ENCODE assay signal across 31 cellular contexts in the genomic region with DNA sequence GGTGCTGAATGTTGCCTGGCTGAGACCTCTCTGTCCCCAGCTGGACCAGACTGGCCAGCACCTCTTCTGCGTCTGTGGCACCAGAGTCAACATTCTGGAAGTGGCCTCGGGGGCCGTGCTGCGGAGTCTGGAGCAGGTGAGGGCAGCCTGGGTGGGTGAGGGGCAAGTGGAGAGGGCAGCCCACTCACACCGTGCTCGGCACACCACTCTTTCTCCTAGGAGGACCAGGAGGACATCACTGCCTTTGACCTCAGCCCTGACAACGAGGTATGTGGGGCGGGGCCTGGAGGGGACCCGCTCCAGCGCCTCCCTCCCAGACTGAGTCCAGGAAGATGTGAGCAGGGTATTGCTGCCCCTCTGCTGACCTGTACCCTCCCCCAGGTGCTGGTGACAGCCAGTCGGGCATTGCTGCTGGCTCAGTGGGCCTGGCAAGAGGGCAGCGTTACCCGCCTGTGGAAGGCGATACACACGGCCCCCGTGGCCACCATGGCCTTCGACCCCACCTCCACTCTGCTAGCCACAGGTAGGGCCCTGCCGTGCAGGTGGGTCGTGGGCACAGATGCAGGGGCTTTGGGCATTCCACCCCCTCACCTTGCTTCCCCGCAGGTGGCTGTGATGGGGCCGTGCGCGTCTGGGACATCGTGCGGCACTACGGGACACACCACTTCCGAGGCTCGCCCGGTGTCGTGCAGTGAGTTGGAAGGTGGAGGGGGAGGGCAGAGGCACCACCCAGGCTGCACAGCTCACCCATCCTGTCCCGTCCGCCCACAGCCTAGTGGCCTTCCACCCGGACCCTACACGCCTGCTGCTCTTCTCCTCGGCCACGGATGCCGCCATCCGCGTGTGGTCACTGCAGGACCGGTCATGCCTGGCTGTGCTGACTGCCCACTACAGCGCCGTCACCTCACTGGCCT. TPM values are rescaled to one million over a fixed set of nuclear protein-coding genes. Genes with fewer than 3 reads are reported as not detected.
A peak's percentile ranks its signal among the peaks of the same experiment; 100 is the strongest.
DNase-seq lines count a peak whose midpoint lies in the region; ATAC-seq, FAIRE-seq and TF ChIP-seq lines count a peak whose summit lies in the region.
"Had no signal": no experiment of that assay in that cellular context is flagged by ENCODE, and none has a peak within 500 bp of the region (broad histone marks: within the 10 kb centered on the region; RNA-seq: fewer than 3 reads in every experiment).

No MANE protein-coding gene starts in this region.

- no peak for ATAC-seq in activated CD8-positive, alpha-beta memory T cell treated with anti-CD3 and anti-CD28 coated beads, Interleukin-2, amount 10 ng/mL, durations not matched to agents 7 days and 5 days
- ATAC-seq: left lung; naive thymus-derived CD4-positive, alpha-beta T cell had no signal

- no peak overlapping the region for H3K4ac ChIP-seq in H9 (ENCODE audit: low read depth, low read length)
- H3K4ac ChIP-seq in H1 (replicated peaks; ENCODE audit: insufficient read length, low read depth, low read length): no peak overlapping the region

- no peak overlapping the region for H2BK20ac ChIP-seq in H9 (ENCODE audit: low read depth, low read length, poor library complexity, severe bottlenecking)
- no peak overlapping the region for H2BK20ac ChIP-seq in H1 (ENCODE audit: low read length)

- TF ChIP-seq RAD21 in H1 (IDR thresholded peaks at IDR 0.05 in 1 of 2, conservative IDR thresholded peaks at IDR 0.05 in 1 of 2; ENCODE audit: low read depth in 2 of 2, low read length in 2 of 2): no peak

- no peak overlapping the region for H4K91ac ChIP-seq in H9 (ENCODE audit: insufficient read length, low read depth, low read length)
- H4K91ac ChIP-seq in H1 (replicated peaks; ENCODE audit: insufficient read length, low read length): no peak overlapping the region

- H3K36me3 ChIP-seq in H1 (ENCODE audit: control insufficient read depth in 2 of 4, insufficient read depth in 4 of 4, low read length in 3 of 4) (peaks cover 11 to 33% (median 22%) of the 10 kb centered on the region in 4 experiments; a peak in 7 of 8 replicates), neural progenitor cell (no peaks in the 10 kb centered on the region), A673 (ENCODE audit: insufficient read depth, low read length, poor library complexity, severe bottlenecking) (peaks cover 28% of the 10 kb centered on the region)

- POLR2A ChIA-PET in H1 (lab: Charles Lee; ENCODE audit: partially characterized antibody): interaction anchor here (1.1 to 28.2 kb wide), 5 partner anchors 8 to 32 kb away, joined by 3 to 736 read pairs (median 5); a partner anchor contains a TSS
- POLR2A ChIA-PET in A673 (lab: Charles Lee; ENCODE audit: low non-redundant PET): no interaction called here

- no peak overlapping the region for H3K9ac ChIP-seq in H9 (ENCODE audit: extremely low read depth, insufficient read length, low read length)
- no peak overlapping the region for H3K9ac ChIP-seq in H1 (replicated peaks in 1 of 4; ENCODE audit: extremely low read depth in 1 of 4, low read depth in 3 of 4, low read length in 3 of 4)
- no peak overlapping the region for H3K9ac ChIP-seq in neural progenitor cell
- H3K9ac ChIP-seq: KMS-11, parathyroid adenoma had no signal

- no peak for TF ChIP-seq EP300 in H1 (IDR thresholded peaks at IDR 0.05; ENCODE audit: borderline replicate concordance in 1 of 2, low read depth in 2 of 2, low read length in 2 of 2)

- H3K4me3 ChIP-seq in H1 (ENCODE audit: extremely low read depth in 1 of 4, insufficient read depth in 2 of 4, low read depth in 3 of 4, low read length in 4 of 4) (no peak overlapping the region), neural progenitor cell (no peak overlapping the region), A673 (ENCODE audit: low read depth, low read length, poor library complexity, severe bottlenecking) (no peak overlapping the region)
- H3K4me3 ChIP-seq: ascending aorta, left lung, right atrium auricular region, SK-N-MC, spleen, transverse colon had no signal

- no peak overlapping the region for H2BK5ac ChIP-seq in H9 (ENCODE audit: insufficient read length, low read length)
- no peak overlapping the region for H2BK5ac ChIP-seq in H1 (ENCODE audit: low read depth, low read length)

- H3K56ac ChIP-seq in H9 (ENCODE audit: insufficient read length, low read depth, low read length): no peak overlapping the region
- no peak overlapping the region for H3K56ac ChIP-seq in H1 (replicated peaks; ENCODE audit: insufficient read length, low read depth, low read length)

- H4K20me1 ChIP-seq in H9 (ENCODE audit: control insufficient read depth, insufficient read depth, insufficient read length): no peaks in the 10 kb centered on the region
- H4K20me1 ChIP-seq in H1 (replicated peaks in 1 of 2; ENCODE audit: control insufficient read depth in 1 of 2, insufficient read depth in 2 of 2, low read length in 2 of 2): peaks cover 2 to 24% of the 10 kb centered on the region in 2 experiments
- H4K20me1 ChIP-seq in neural progenitor cell (ENCODE audit: low read depth): peaks cover 35% of the 10 kb centered on the region

- H4K8ac ChIP-seq in H9 (replicated peaks; ENCODE audit: insufficient read length, low read depth, low read length) (no peak overlapping the region), H1 (ENCODE audit: extremely low read depth, insufficient read depth, low read length) (peak overlapping the region; percentile 35; the same call in 1 of the 2 replicates)

- no peak for TF ChIP-seq CTCF in H9 (conservative IDR thresholded peaks at IDR 0.05)
- no peak for TF ChIP-seq CTCF in H1 (IDR thresholded peaks at IDR 0.05; ENCODE audit: control extremely low read depth in 1 of 3, insufficient read depth in 1 of 3, low read depth in 1 of 3, low read length in 3 of 3)
- no peak for TF ChIP-seq CTCF in neural progenitor cell (IDR thresholded peaks at IDR 0.05)
- no peak for TF ChIP-seq CTCF in A673 (conservative IDR thresholded peaks at IDR 0.05; ENCODE audit: low read depth, low read length)

- TF ChIP-seq POLR2A in H1 (IDR thresholded peaks at IDR 0.05; ENCODE audit: control extremely low read depth in 1 of 2, low read depth in 2 of 2, low read length in 2 of 2): no peak

- H3K14ac ChIP-seq in H9 (ENCODE audit: insufficient read depth, low read length) (no peak overlapping the region; the same call in 1 of the 2 replicates), H1 (ENCODE audit: insufficient read length) (no peak overlapping the region)

- H3K27me3 ChIP-seq in H9 (ENCODE audit: insufficient read depth, low read length) (no peaks in the 10 kb centered on the region), H1 (replicated peaks in 1 of 4; ENCODE audit: control insufficient read depth in 3 of 4, extremely low read depth in 1 of 4, insufficient read depth in 3 of 4, low read length in 3 of 4) (peaks cover 0 to 2% (median 1%) of the 10 kb centered on the region in 4 experiments; a peak in 5 of 7 replicates), neural progenitor cell (peaks cover 17% of the 10 kb centered on the region), A673 (replicated peaks; ENCODE audit: insufficient read depth, low read depth, low read length, poor library complexity) (no peaks in the 10 kb centered on the region)
- H3K27me3 ChIP-seq: ascending aorta had no signal

- peaks cover 25% of the 10 kb centered on the region for H3K4me1 Mint-ChIP-seq in activated CD8-positive, alpha-beta memory T cell treated with anti-CD3 and anti-CD28 coated beads, Interleukin-2, amount 10 ng/mL, durations not matched to agents 7 days and 5 days
- peaks cover 8 to 14% of the 10 kb centered on the region in 2 experiments for H3K4me1 Mint-ChIP-seq in H9
- H3K4me1 Mint-ChIP-seq in neural progenitor cell: peaks cover 18% of the 10 kb centered on the region

- H3T11ph ChIP-seq in H9 (ENCODE audit: low read length): no peak overlapping the region

- H3K9me3 Mint-ChIP-seq in activated CD8-positive, alpha-beta memory T cell treated with anti-CD3 and anti-CD28 coated beads, Interleukin-2, amount 10 ng/mL, durations not matched to agents 7 days and 5 days (ENCODE audit: low read depth): no peaks in the 10 kb centered on the region
- H3K9me3 Mint-ChIP-seq in H9 (no peaks in the 10 kb centered on the region; a peak in 1 of 5 replicates), neural progenitor cell (no peaks in the 10 kb centered on the region)
- H3K9me3 Mint-ChIP-seq: HFFc6; T-helper 1 cell treated with Interleukin-12 subunit alpha and Interleukin-12 subunit beta and Interleukin-4 antibody, amounts not matched to agents 30 μg/mL and 1 μg/mL, for 36 hours had no signal

- H3K4me1 ChIP-seq in H9 (ENCODE audit: insufficient read depth, low read length): no peaks in the 10 kb centered on the region
- H3K4me1 ChIP-seq in H1 (replicated peaks in 1 of 4; ENCODE audit: control insufficient read depth in 3 of 4, insufficient read depth in 4 of 4, low read length in 3 of 4): peaks cover 0 to 12% (median 8%) of the 10 kb centered on the region in 4 experiments; a peak in 5 of 7 replicates
- H3K4me1 ChIP-seq in neural progenitor cell: peaks cover 11% of the 10 kb centered on the region
- H3K4me1 ChIP-seq in A673 (ENCODE audit: insufficient read depth, low read length, poor library complexity, severe bottlenecking): peaks cover 5% of the 10 kb centered on the region

- CTCF ChIA-PET in activated CD8-positive, alpha-beta memory T cell treated with anti-CD3 and anti-CD28 coated beads, Interleukin-2, amount 10 ng/mL, durations not matched to agents 7 days and 5 days (lab: Charles Lee): no interaction called here
- CTCF ChIA-PET in H1 (lab: Charles Lee; ENCODE audit: partially characterized antibody) (interaction anchor here (1.3 kb wide), 1 partner anchor 30 kb away, joined by 3 read pairs; no protein-coding TSS in a partner anchor), A673 (lab: Charles Lee) (no interaction called here)

- DNase-seq in activated CD8-positive, alpha-beta memory T cell treated with anti-CD3 and anti-CD28 coated beads, Interleukin-2, amount 50 U/mL, for 4 hours: peak; percentile 13
- no peak for DNase-seq in activated CD8-positive, alpha-beta memory T cell treated with anti-CD3 and anti-CD28 coated beads, Interleukin-2, amount 10 ng/mL, durations not matched to agents 7 days and 5 days
- DNase-seq in H9 (no peak), H1 (ENCODE audit: low read depth in 1 of 2, low spot score in 2 of 2) (no peak), neural progenitor cell (ENCODE audit: low spot score) (no peak), A673 (ENCODE audit: low spot score) (no peak), NCI-H69 (lab: John Stamatoyannopoulos, UW) (no peak), dedifferentiated amniotic fluid mesenchymal stem cell (ENCODE audit: extremely low spot score) (no peak)
- DNase-seq: activated CD4-positive, CD25-positive, alpha-beta regulatory T cell treated with anti-CD3 and anti-CD28 coated beads, Interleukin-2, amount 50 U/mL, for 72 hours; DMS53; HFFc6; hypothalamus; immature natural killer cell; naive thymus-derived CD4-positive, alpha-beta T cell; NCI-H1417 treated with DMSO at 0.1 percent for 48 hours; NCI-H2107; NCI-H446; spleen; transverse colon had no signal

- no CpG with 5 or more reads among the region's 42 CpGs for WGBS in H9 (ENCODE audit: extremely low coverage, insufficient read length, low lambda C conversion rate)
- WGBS in H1 (ENCODE audit: extremely low coverage in 1 of 2, insufficient coverage in 1 of 2, insufficient read length in 1 of 2, insufficient replicate concordance in 2 of 2, low coverage in 1 of 2, low lambda C conversion rate in 2 of 2, missing lambda C conversion rate in 1 of 2), 2 experiments: 92% methylated on average over 34 of the region's 42 CpGs; no CpG with 5 or more reads in 1 of the 2 experiments

- H3K9me3 ChIP-seq in H9 (ENCODE audit: control insufficient read depth, low read depth, low read length) (no peaks in the 10 kb centered on the region), H1 (ENCODE audit: insufficient read depth in 2 of 2, low read depth in 1 of 2, low read length in 1 of 2) (no peaks in the 10 kb centered on the region), neural progenitor cell (ENCODE audit: low read depth) (no peaks in the 10 kb centered on the region), A673 (ENCODE audit: low read depth, low read length, poor library complexity, severe bottlenecking) (no peaks in the 10 kb centered on the region)
- H3K9me3 ChIP-seq: ascending aorta, left lung, right atrium auricular region, spleen, transverse colon had no signal

- no peak overlapping the region for H2BK12ac ChIP-seq in H9 (ENCODE audit: insufficient read length, low read depth, low read length)
- H2BK12ac ChIP-seq in H1 (ENCODE audit: low read depth, low read length): no peak overlapping the region

- intact Hi-C loops in A673 (cut with micrococcal nuclease; ENCODE audit: unreplicated experiment): no loop called here

- FAIRE-seq in H1 (lab: Jason Lieb, UNC): no peak
- FAIRE-seq: A204.1, endothelial cell of umbilical vein had no signal

- H3K27ac ChIP-seq in H9 (ENCODE audit: insufficient read length, low read depth, low read length) (no peak overlapping the region), H1 (ENCODE audit: low read depth, low read length) (no peak overlapping the region), neural progenitor cell (no peak overlapping the region), A673 (ENCODE audit: low read depth, low read length, poor library complexity, severe bottlenecking) (no peak overlapping the region)
- H3K27ac ChIP-seq: ascending aorta, KMS-11, left lung, parathyroid adenoma, right atrium auricular region, SK-N-MC, spleen, transverse colon had no signal

- H3K27me3 Mint-ChIP-seq in activated CD8-positive, alpha-beta memory T cell treated with anti-CD3 and anti-CD28 coated beads, Interleukin-2, amount 10 ng/mL, durations not matched to agents 7 days and 5 days: peaks cover under 1% of the 10 kb centered on the region
- H3K27me3 Mint-ChIP-seq in H9 (ENCODE audit: low read depth) (peaks cover under 1% of the 10 kb centered on the region; the same call in 1 of the 2 replicates), neural progenitor cell (ENCODE audit: insufficient read depth, low read depth) (peaks cover 4% of the 10 kb centered on the region)
- H3K27me3 Mint-ChIP-seq: activated naive CD8-positive, alpha-beta T cell had no signal

- H3F3A ChIP-seq in neural progenitor cell (ENCODE audit: low read depth): peaks cover 5% of the 10 kb centered on the region

- H4K5ac ChIP-seq in H9 (ENCODE audit: insufficient read length, low read depth, low read length) (no peak overlapping the region), H1 (ENCODE audit: insufficient read length, low read depth, low read length) (no peak overlapping the region)

- H3K23ac ChIP-seq in H9 (ENCODE audit: insufficient read length, low read depth, low read length): no peak overlapping the region
- H3K23ac ChIP-seq in H1 (ENCODE audit: insufficient read length): no peak overlapping the region

- H3K79me2 ChIP-seq in H9 (ENCODE audit: insufficient read depth, low read length): peaks cover 6% of the 10 kb centered on the region; the same call in 1 of the 2 replicates
- peaks cover 3 to 16% of the 10 kb centered on the region in 2 experiments; a peak in 2 of 4 replicates for H3K79me2 ChIP-seq in H1 (ENCODE audit: control insufficient read depth in 1 of 2, insufficient read depth in 2 of 2, low read length in 2 of 2)
- H3K79me2 ChIP-seq in neural progenitor cell (ENCODE audit: low read depth): peaks cover 25% of the 10 kb centered on the region

- H3K27ac Mint-ChIP-seq in activated CD8-positive, alpha-beta memory T cell treated with anti-CD3 and anti-CD28 coated beads, Interleukin-2, amount 10 ng/mL, durations not matched to agents 7 days and 5 days: no peak overlapping the region
- H3K27ac Mint-ChIP-seq in H9: no peak overlapping the region; a peak in 1 of 7 replicates
- no peak overlapping the region for H3K27ac Mint-ChIP-seq in neural progenitor cell
- H3K27ac Mint-ChIP-seq: activated naive CD8-positive, alpha-beta T cell; HFFc6; immature natural killer cell; naive thymus-derived CD4-positive, alpha-beta T cell; T-helper 1 cell treated with Interleukin-12 subunit alpha and Interleukin-12 subunit beta and Interleukin-4 antibody, amounts not matched to agents 30 μg/mL and 1 μg/mL, for 36 hours had no signal

- H3K18ac ChIP-seq in H9 (ENCODE audit: insufficient read length, low read depth, low read length) (no peak overlapping the region), H1 (ENCODE audit: extremely low read depth, low read length) (no peak overlapping the region)

- H3K4me3 Mint-ChIP-seq in activated CD8-positive, alpha-beta memory T cell treated with anti-CD3 and anti-CD28 coated beads, Interleukin-2, amount 10 ng/mL, durations not matched to agents 7 days and 5 days: no peak overlapping the region
- H3K4me3 Mint-ChIP-seq in H9 (peak overlapping the region; percentile 22 to 53; a peak in 3 of 5 replicates), neural progenitor cell (peak overlapping the region; percentile 41)
- H3K4me3 Mint-ChIP-seq: T-helper 1 cell treated with Interleukin-12 subunit alpha and Interleukin-12 subunit beta and Interleukin-4 antibody, amounts not matched to agents 30 μg/mL and 1 μg/mL, for 36 hours had no signal

- H2AFZ ChIP-seq in H9 (ENCODE audit: low read length) (no peak overlapping the region), H1 (ENCODE audit: low read length) (no peak overlapping the region), neural progenitor cell (replicated peaks) (no peak overlapping the region)
- H2AFZ ChIP-seq: parathyroid adenoma had no signal

- H3K23me2 ChIP-seq in H9 (ENCODE audit: insufficient read length, low read depth, low read length, poor library complexity, severe bottlenecking) (peaks cover 9% of the 10 kb centered on the region), H1 (ENCODE audit: low read depth, low read length) (peaks cover 12% of the 10 kb centered on the region)

- H2BK120ac ChIP-seq in H9 (ENCODE audit: low read depth, low read length, poor library complexity, severe bottlenecking) (no peak overlapping the region), H1 (replicated peaks; ENCODE audit: low read depth, low read length) (no peak overlapping the region)

- H2AK5ac ChIP-seq in H9 (ENCODE audit: insufficient read length, low read length) (no peak overlapping the region), H1 (ENCODE audit: low read depth, low read length) (no peak overlapping the region)

- H3K4me2 ChIP-seq in H9 (ENCODE audit: insufficient read depth, insufficient read length, low read length): no peak overlapping the region
- H3K4me2 ChIP-seq in H1 (ENCODE audit: insufficient read depth in 1 of 2, low read depth in 2 of 2, low read length in 2 of 2): no peak overlapping the region
- H3K4me2 ChIP-seq in neural progenitor cell: no peak overlapping the region

- peaks cover 5% of the 10 kb centered on the region for H3K36me3 Mint-ChIP-seq in activated CD8-positive, alpha-beta memory T cell treated with anti-CD3 and anti-CD28 coated beads, Interleukin-2, amount 10 ng/mL, durations not matched to agents 7 days and 5 days
- H3K36me3 Mint-ChIP-seq in H9 (ENCODE audit: insufficient read depth in 1 of 3, low read depth in 3 of 3) (peaks cover 10 to 27% (median 25%) of the 10 kb centered on the region in 3 experiments), neural progenitor cell (peaks cover 3% of the 10 kb centered on the region)

- BruUV-seq in A673 (replicated peaks; lab: Mats Ljungman, UMichigan): no TSS peak

- peaks cover 5% of the 10 kb centered on the region for H3K79me1 ChIP-seq in H9 (ENCODE audit: insufficient read depth, low read depth, low read length, poor library complexity, severe bottlenecking)
- H3K79me1 ChIP-seq in H1 (ENCODE audit: low read depth, low read length): peaks cover 12% of the 10 kb centered on the region; the same call in 1 of the 2 replicates

- H2BK15ac ChIP-seq in H9 (ENCODE audit: low read depth, low read length): no peak overlapping the region
- H2BK15ac ChIP-seq in H1 (ENCODE audit: low read length): no peak overlapping the region

RNA-seq across cellular contexts. Expression of a gene that starts 2.6 kb away (rescaled TPM):
- 10 to 100 TPM; 41.9 to 42.3 TPM for total RNA-seq in activated CD8-positive, alpha-beta memory T cell treated with anti-CD3 and anti-CD28 coated beads, Interleukin-2, amount 10 ng/mL, durations not matched to agents 7 days and 5 days
- total RNA-seq in H9 (2021): 53.3 and 54.0 TPM in 2 replicates
- total RNA-seq in H1 (2021; fragmentation: NEBNext Ultra II Directional; extraction: Animal tissue kit (Norgen Biotek cat#: 25700)): 65.8 and 66.8 TPM in 2 replicates
- polyA plus RNA-seq in H1 (2011; rRNA removed): 137 and 159 TPM in 2 replicates
- polyA plus RNA-seq in H1 (2011; cell fraction: cytosol; rRNA removed): 103 TPM
- polyA plus RNA-seq in H1 (2011; cell fraction: nucleus; rRNA removed): 173 TPM
- polyA plus RNA-seq in H1 (2012, experiment 1 of 2): 37.5 to 87.9 TPM (median 82.0 TPM) in 4 replicates
- polyA plus RNA-seq in H1 (2012, experiment 2 of 2): 92.8 TPM
- polyA plus RNA-seq in H1 (2013, experiment 1 of 2): 36.0 TPM
- 28.1 TPM for polyA plus RNA-seq in H1 (2013, experiment 2 of 2)
- polyA minus RNA-seq in H1 (2011; rRNA and poly(A)+ RNA removed): 59.1 and 71.8 TPM in 2 replicates
- polyA minus RNA-seq in H1 (2011; cell fraction: cytosol; rRNA and poly(A)+ RNA removed): 62.5 TPM
- 75.9 TPM for polyA minus RNA-seq in H1 (2011; cell fraction: nucleus; rRNA and poly(A)+ RNA removed)
- 30.7 and 47.6 TPM in 2 replicates for total RNA-seq in neural progenitor cell (ENCODE audit: low replicate concordance)
- 58.4 and 64.1 TPM in 2 replicates for total RNA-seq in A673 (2021)

RNA-seq across cellular contexts. Expression of a gene that starts 6.9 kb away (rescaled TPM):
- total RNA-seq in activated CD8-positive, alpha-beta memory T cell treated with anti-CD3 and anti-CD28 coated beads, Interleukin-2, amount 10 ng/mL, durations not matched to agents 7 days and 5 days: under 1 TPM in 1 of 2 experiments, not detected in 1; 0.26 TPM
- total RNA-seq in H9 (2021) (1.3 and 1.7 TPM in 2 replicates), neural progenitor cell (ENCODE audit: low replicate concordance) (not detected in 2 replicates), A673 (2021) (0.90 and 1.2 TPM in 2 replicates)
- total RNA-seq in H1 (2021; fragmentation: NEBNext Ultra II Directional; extraction: Animal tissue kit (Norgen Biotek cat#: 25700)): 2.5 and 3.3 TPM in 2 replicates
- 1.3 and 2.6 TPM in 2 replicates for polyA plus RNA-seq in H1 (2011; rRNA removed)
- polyA plus RNA-seq in H1 (2011; cell fraction: cytosol; rRNA removed): 1.7 TPM
- polyA plus RNA-seq in H1 (2011; cell fraction: nucleus; rRNA removed): 2.3 TPM
- 0.33 to 1.1 TPM (median 0.74 TPM) in 4 replicates for polyA plus RNA-seq in H1 (2012, experiment 1 of 2)
- polyA plus RNA-seq in H1 (2012, experiment 2 of 2): 0.58 TPM
- polyA plus RNA-seq in H1 (2013, experiment 1 of 2): 1.1 TPM
- polyA plus RNA-seq in H1 (2013, experiment 2 of 2): 1.0 TPM
- polyA minus RNA-seq in H1 (2011; rRNA and poly(A)+ RNA removed): not detected in 2 replicates
- not detected for polyA minus RNA-seq in H1 (2011; cell fraction: cytosol; rRNA and poly(A)+ RNA removed)
- 0.60 TPM for polyA minus RNA-seq in H1 (2011; cell fraction: nucleus; rRNA and poly(A)+ RNA removed)
- total RNA-seq: ascending aorta, mesenteric fat pad had no signal

RNA-seq across cellular contexts. Expression of a gene that starts 7.8 kb away (rescaled TPM):
- not detected for total RNA-seq in activated CD8-positive, alpha-beta memory T cell treated with anti-CD3 and anti-CD28 coated beads, Interleukin-2, amount 10 ng/mL, durations not matched to agents 7 days and 5 days
- total RNA-seq in H9 (2021) (0.28 TPM in 1 of 2 replicates, not detected in the other), neural progenitor cell (ENCODE audit: low replicate concordance) (not detected in 2 replicates), A673 (2021) (not detected in 2 replicates)
- not detected in 2 replicates for total RNA-seq in H1 (2021; fragmentation: NEBNext Ultra II Directional; extraction: Animal tissue kit (Norgen Biotek cat#: 25700))
- 0.17 TPM in 1 of 2 replicates, not detected in the other for polyA plus RNA-seq in H1 (2011; rRNA removed)
- not detected for polyA plus RNA-seq in H1 (2011; cell fraction: cytosol; rRNA removed)
- 0.37 TPM for polyA plus RNA-seq in H1 (2011; cell fraction: nucleus; rRNA removed)
- 0.31 TPM in 1 of 4 replicates, not detected in the others for polyA plus RNA-seq in H1 (2012, experiment 1 of 2)
- polyA plus RNA-seq in H1 (2012, experiment 2 of 2): not detected
- polyA plus RNA-seq in H1 (2013, experiment 1 of 2): not detected
- not detected for polyA plus RNA-seq in H1 (2013, experiment 2 of 2)
- polyA minus RNA-seq in H1 (2011; rRNA and poly(A)+ RNA removed): not detected in 2 replicates
- not detected for polyA minus RNA-seq in H1 (2011; cell fraction: cytosol; rRNA and poly(A)+ RNA removed)
- polyA minus RNA-seq in H1 (2011; cell fraction: nucleus; rRNA and poly(A)+ RNA removed): not detected
- total RNA-seq: ascending aorta, endothelial cell of umbilical vein, HFFc6, left lung, mesenteric fat pad, OCI-LY7, right atrium auricular region, spleen, transverse colon had no signal
- polyA plus RNA-seq: endothelial cell of umbilical vein; immature natural killer cell; naive thymus-derived CD4-positive, alpha-beta T cell had no signal

RNA-seq across cellular contexts. Expression of a gene that starts 9.6 kb away (rescaled TPM):
- 10 to 100 TPM; 33.5 to 40.9 TPM for total RNA-seq in activated CD8-positive, alpha-beta memory T cell treated with anti-CD3 and anti-CD28 coated beads, Interleukin-2, amount 10 ng/mL, durations not matched to agents 7 days and 5 days
- total RNA-seq in H9 (2021): 49.1 and 50.4 TPM in 2 replicates
- 37.9 and 45.4 TPM in 2 replicates for total RNA-seq in H1 (2021; fragmentation: NEBNext Ultra II Directional; extraction: Animal tissue kit (Norgen Biotek cat#: 25700))
- 17.7 and 29.1 TPM in 2 replicates for polyA plus RNA-seq in H1 (2011; rRNA removed)
- polyA plus RNA-seq in H1 (2011; cell fraction: cytosol; rRNA removed): 19.6 TPM
- polyA plus RNA-seq in H1 (2011; cell fraction: nucleus; rRNA removed): 36.4 TPM
- polyA plus RNA-seq in H1 (2012, experiment 1 of 2): 34.2 to 52.3 TPM (median 47.8 TPM) in 4 replicates
- 63.8 TPM for polyA plus RNA-seq in H1 (2012, experiment 2 of 2)
- 33.8 TPM for polyA plus RNA-seq in H1 (2013, experiment 1 of 2)
- 33.2 TPM for polyA plus RNA-seq in H1 (2013, experiment 2 of 2)
- 7.9 and 10.7 TPM in 2 replicates for polyA minus RNA-seq in H1 (2011; rRNA and poly(A)+ RNA removed)
- polyA minus RNA-seq in H1 (2011; cell fraction: cytosol; rRNA and poly(A)+ RNA removed): 21.6 TPM
- 22.6 TPM for polyA minus RNA-seq in H1 (2011; cell fraction: nucleus; rRNA and poly(A)+ RNA removed)
- total RNA-seq in neural progenitor cell (ENCODE audit: low replicate concordance): 35.1 and 35.5 TPM in 2 replicates
- 26.2 and 27.4 TPM in 2 replicates for total RNA-seq in A673 (2021)

RNA-seq across cellular contexts. Expression of a gene that starts 9.8 kb away (rescaled TPM):
- 1,000 to 10,000 TPM; 2,823 to 3,048 TPM for total RNA-seq in activated CD8-positive, alpha-beta memory T cell treated with anti-CD3 and anti-CD28 coated beads, Interleukin-2, amount 10 ng/mL, durations not matched to agents 7 days and 5 days
- 3,874 and 3,923 TPM in 2 replicates for total RNA-seq in H9 (2021)
- 3,974 and 4,042 TPM in 2 replicates for total RNA-seq in H1 (2021; fragmentation: NEBNext Ultra II Directional; extraction: Animal tissue kit (Norgen Biotek cat#: 25700))
- 16,783 and 22,970 TPM in 2 replicates for polyA plus RNA-seq in H1 (2011; rRNA removed)
- 11,248 TPM for polyA plus RNA-seq in H1 (2011; cell fraction: cytosol; rRNA removed)
- polyA plus RNA-seq in H1 (2011; cell fraction: nucleus; rRNA removed): 10,145 TPM
- polyA plus RNA-seq in H1 (2012, experiment 1 of 2): 3,762 to 6,877 TPM (median 6,536 TPM) in 4 replicates
- polyA plus RNA-seq in H1 (2012, experiment 2 of 2): 9,397 TPM
- 5,116 TPM for polyA plus RNA-seq in H1 (2013, experiment 1 of 2)
- 5,274 TPM for polyA plus RNA-seq in H1 (2013, experiment 2 of 2)
- 2,903 and 3,451 TPM in 2 replicates for polyA minus RNA-seq in H1 (2011; rRNA and poly(A)+ RNA removed)
- 3,105 TPM for polyA minus RNA-seq in H1 (2011; cell fraction: cytosol; rRNA and poly(A)+ RNA removed)
- 2,164 TPM for polyA minus RNA-seq in H1 (2011; cell fraction: nucleus; rRNA and poly(A)+ RNA removed)
- 3,079 and 5,348 TPM in 2 replicates for total RNA-seq in neural progenitor cell (ENCODE audit: low replicate concordance)
- total RNA-seq in A673 (2021): 3,326 and 3,385 TPM in 2 replicates
